ENCODE assay signal across 18 cellular contexts in the genomic region with DNA sequence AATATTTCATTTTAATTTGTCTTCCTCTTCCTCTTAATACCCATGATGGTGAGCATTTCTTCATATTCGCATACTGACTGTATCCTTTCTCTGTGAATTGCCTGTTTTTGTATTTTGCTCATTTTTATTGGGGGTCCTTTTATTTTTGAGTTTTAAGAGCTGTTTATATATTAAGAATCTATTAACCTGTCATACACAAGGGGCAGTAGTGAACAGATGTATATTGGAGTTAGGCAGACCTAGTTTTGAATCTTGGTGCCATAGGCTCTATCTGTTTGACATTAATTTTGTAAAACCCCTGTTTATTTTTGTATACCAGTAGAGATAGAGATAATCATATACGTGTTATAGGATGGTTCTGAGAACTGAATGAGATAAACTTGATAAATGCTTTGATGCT. TPM values are rescaled to one million over a fixed set of nuclear protein-coding genes. Genes with fewer than 3 reads are reported as not detected.
DNase-seq lines count a peak whose midpoint lies in the region; ATAC-seq and TF ChIP-seq lines count a peak whose summit lies in the region.
"Had no signal": no experiment of that assay in that cellular context is flagged by ENCODE, and none has a peak within 500 bp of the region (broad histone marks: within the 10 kb centered on the region; RNA-seq: fewer than 3 reads in every experiment).

No MANE protein-coding gene starts in this region.

- no peak overlapping the region for H3K4me2 ChIP-seq in OCI-LY3 (ENCODE audit: low read length)
- H3K4me2 ChIP-seq: BLaER1 treated with 17β-estradiol and CSF1 and Interleukin-3, amounts not matched to agents 10 nM and 100 nM had no signal

- H2AFZ ChIP-seq in OCI-LY3 (ENCODE audit: low read depth, low read length), result no peak overlapping the region

- H3K4me3 ChIP-seq in OCI-LY3 (ENCODE audit: low read length) (no peak overlapping the region), brain microvascular endothelial cell (ENCODE audit: low read depth, low read length) (no peak overlapping the region)
- H3K4me3 ChIP-seq: BLaER1 treated with 17β-estradiol and CSF1 and Interleukin-3, amounts not matched to agents 10 nM and 100 nM; GM12878; SJSA1 had no signal

- DNase-seq in ELR (ENCODE audit: low read depth), result peak; percentile 42
- DNase-seq in brain microvascular endothelial cell, result no peak
- no peak for DNase-seq in foreskin keratinocyte
- no peak for DNase-seq in activated T-cell treated with anti-CD3 and anti-CD28 coated beads, Interleukin-2, amount 50 U/mL, for 1 hour
- no peak for DNase-seq in OCI-M2 (lab: John Stamatoyannopoulos, UW; ENCODE audit: unreplicated experiment)
- DNase-seq in kidney glomerular epithelial cell (lab: John Stamatoyannopoulos, UW), result no peak
- DNase-seq: HCEC 1CT, NCI-H1694, NCI-H748 treated with DMSO at 0.1 percent for 48 hours had no signal

- H3K36me3 ChIP-seq in OCI-LY3 (replicated peaks; ENCODE audit: low read depth, low read length) (no peaks in the 10 kb centered on the region), brain microvascular endothelial cell (replicated peaks) (no peaks in the 10 kb centered on the region)
- H3K36me3 ChIP-seq: BLaER1 treated with 17β-estradiol and CSF1 and Interleukin-3, amounts not matched to agents 10 nM and 100 nM; SJSA1 had no signal

- no peak for ATAC-seq in foreskin keratinocyte
- ATAC-seq in HG02798 (IDR thresholded peaks at IDR 0.05; ENCODE audit: poor library complexity, unreplicated experiment), result no peak
- ATAC-seq: GM12878 had no signal

- no peak overlapping the region for H3K9ac ChIP-seq in OCI-LY3 (ENCODE audit: low read length)
- H3K9ac ChIP-seq: BLaER1 treated with 17β-estradiol and CSF1 and Interleukin-3, amounts not matched to agents 10 nM and 100 nM had no signal

- no peak overlapping the region for H3K27ac ChIP-seq in OCI-LY3 (ENCODE audit: low read length)
- H3K27ac ChIP-seq in brain microvascular endothelial cell, result no peak overlapping the region
- H3K27ac ChIP-seq in foreskin keratinocyte, result no peak overlapping the region
- H3K27ac ChIP-seq: BLaER1 treated with 17β-estradiol and CSF1 and Interleukin-3, amounts not matched to agents 10 nM and 100 nM; RWPE1; SJSA1 had no signal

- H4K20me1 ChIP-seq in OCI-LY3 (ENCODE audit: insufficient read depth, low read length), result no peaks in the 10 kb centered on the region
- H4K20me1 ChIP-seq: BLaER1 treated with 17β-estradiol and CSF1 and Interleukin-3, amounts not matched to agents 10 nM and 100 nM had no signal

- no peaks in the 10 kb centered on the region for H3K79me2 ChIP-seq in OCI-LY3 (ENCODE audit: low read length)

- TF ChIP-seq CTCF in OCI-LY3 (IDR thresholded peaks at IDR 0.05; ENCODE audit: low read depth, low read length), result peak; percentile 21; the same call in 1 of the 2 replicates
- peak; percentile 13 for TF ChIP-seq CTCF in brain microvascular endothelial cell (IDR thresholded peaks at IDR 0.05; ENCODE audit: low read depth, low read length, missing control alignments)
- TF ChIP-seq CTCF in foreskin keratinocyte (conservative IDR thresholded peaks at IDR 0.05), result peak; percentile 39

- H3K27me3 ChIP-seq in OCI-LY3 (ENCODE audit: low read depth, low read length) (no peaks in the 10 kb centered on the region), brain microvascular endothelial cell (replicated peaks) (no peaks in the 10 kb centered on the region), foreskin keratinocyte (peaks cover 3% of the 10 kb centered on the region)
- H3K27me3 ChIP-seq: BLaER1 treated with 17β-estradiol and CSF1 and Interleukin-3, amounts not matched to agents 10 nM and 100 nM had no signal

- H3K9me3 ChIP-seq in OCI-LY3 (ENCODE audit: insufficient read depth, low read length), result no peaks in the 10 kb centered on the region
- H3K9me3 ChIP-seq: SJSA1 had no signal

- in situ Hi-C loops in brain microvascular endothelial cell (cut with HindIII; ENCODE audit: low pct_ligation_motif_present, low sequenced_read_pairs), result no loop called here

- peaks cover 10% of the 10 kb centered on the region for H3K4me1 ChIP-seq in OCI-LY3 (ENCODE audit: low read length)
- peaks cover 4% of the 10 kb centered on the region for H3K4me1 ChIP-seq in foreskin keratinocyte
- H3K4me1 ChIP-seq: SJSA1 had no signal

RNA-seq across cellular contexts. Expression of a gene that starts 3.1 kb away (rescaled TPM):
- total RNA-seq in foreskin keratinocyte, result 0.51 and 0.53 TPM in 2 replicates
- 0.57 and 0.86 TPM in 2 replicates for polyA plus RNA-seq in foreskin keratinocyte
- total RNA-seq: GM12878; HT-29; SJSA1; T-helper 1 cell treated with Interleukin-12 subunit alpha and Interleukin-12 subunit beta and Interleukin-4 antibody, amounts not matched to agents 30 ng/mL and 1 ng/mL, for 36 hours had no signal
- polyA plus RNA-seq: IgD-negative memory B cell had no signal

RNA-seq across cellular contexts. Expression of a gene that starts 6.2 kb away (rescaled TPM):
- total RNA-seq in foreskin keratinocyte, result 0.18 and 0.61 TPM in 2 replicates
- 0.35 and 0.36 TPM in 2 replicates for polyA plus RNA-seq in foreskin keratinocyte
- total RNA-seq: GM12878; HT-29; SJSA1; T-helper 1 cell treated with Interleukin-12 subunit alpha and Interleukin-12 subunit beta and Interleukin-4 antibody, amounts not matched to agents 30 ng/mL and 1 ng/mL, for 36 hours had no signal
- polyA plus RNA-seq: GM12878, IgD-negative memory B cell had no signal

RNA-seq across cellular contexts. Expression of a gene that starts 17.1 kb away (rescaled TPM):
- 1.7 and 2.1 TPM in 2 replicates for total RNA-seq in foreskin keratinocyte
- 1.3 and 1.6 TPM in 2 replicates for polyA plus RNA-seq in foreskin keratinocyte
- total RNA-seq: GM12878, HT-29, SJSA1 had no signal
- polyA plus RNA-seq: GM12878, IgD-negative memory B cell had no signal

RNA-seq across cellular contexts. Expression of a gene that starts 56.7 kb away (rescaled TPM):
- 7.1 and 10.8 TPM in 2 replicates for total RNA-seq in foreskin keratinocyte
- 10.1 and 14.2 TPM in 2 replicates for polyA plus RNA-seq in foreskin keratinocyte
- total RNA-seq: GM12878; SJSA1; T-helper 1 cell treated with Interleukin-12 subunit alpha and Interleukin-12 subunit beta and Interleukin-4 antibody, amounts not matched to agents 30 ng/mL and 1 ng/mL, for 36 hours had no signal
- polyA plus RNA-seq: GM12878 had no signal
